Comparison of ENCODE assay signal across 8 cellular contexts in genomic region chr10:7956508-7956907, GRCh38.
A peak's percentile ranks its signal among the peaks of the same experiment; 100 is the strongest.
DNase-seq lines count a peak whose midpoint lies in the region; ATAC-seq and TF ChIP-seq lines count a peak whose summit lies in the region.

No MANE protein-coding gene starts in this region.

- H3K9me3 ChIP-seq in Karpas-422 (ENCODE audit: low read length) (no peaks in the 10 kb centered on the region), Caco-2 (no peaks in the 10 kb centered on the region)

- H3K4me3 Mint-ChIP-seq in endothelial cell (ENCODE audit: unreplicated experiment) (no peak overlapping the region), Caco-2 (ENCODE audit: unreplicated experiment) (no peak overlapping the region)
- no peak overlapping the region for H3K4me3 Mint-ChIP-seq in activated naive CD4-positive, alpha-beta T cell treated with anti-CD3 and anti-CD28 coated beads, Interleukin-2, amount 10 ng/mL, durations not matched to agents 7 days and 5 days

- no peaks in the 10 kb centered on the region for H3K36me3 Mint-ChIP-seq in endothelial cell (ENCODE audit: low read depth, unreplicated experiment)
- H3K36me3 Mint-ChIP-seq in activated naive CD4-positive, alpha-beta T cell treated with anti-CD3 and anti-CD28 coated beads, Interleukin-2, amount 10 ng/mL, durations not matched to agents 7 days and 5 days = peaks cover 4% of the 10 kb centered on the region
- no peaks in the 10 kb centered on the region for H3K36me3 Mint-ChIP-seq in Caco-2 (ENCODE audit: insufficient read depth, unreplicated experiment)

- ATAC-seq in GM21619 (IDR thresholded peaks at IDR 0.05; ENCODE audit: unreplicated experiment) = peak; percentile 98

- H3K27me3 Mint-ChIP-seq in endothelial cell (ENCODE audit: unreplicated experiment) (peaks cover 2% of the 10 kb centered on the region), Caco-2 (ENCODE audit: insufficient read depth, unreplicated experiment) (no peaks in the 10 kb centered on the region)
- H3K27me3 Mint-ChIP-seq in activated naive CD4-positive, alpha-beta T cell treated with anti-CD3 and anti-CD28 coated beads, Interleukin-2, amount 10 ng/mL, durations not matched to agents 7 days and 5 days = no peaks in the 10 kb centered on the region

- POLR2A ChIA-PET in Caco-2 (lab: Charles Lee) = no interaction called here

- H3K79me2 ChIP-seq in Karpas-422 (ENCODE audit: low read length) = peaks cover 10% of the 10 kb centered on the region

- H3K4me3 ChIP-seq in Karpas-422 (ENCODE audit: low read length) = no peak overlapping the region
- H3K4me3 ChIP-seq in Caco-2 (ENCODE audit: low read depth, low read length) = no peak overlapping the region

- no peak for TF ChIP-seq CTCF in endothelial cell (IDR thresholded peaks at IDR 0.05; ENCODE audit: unreplicated experiment)
- TF ChIP-seq CTCF in Caco-2 (IDR thresholded peaks at IDR 0.05; ENCODE audit: insufficient read depth in 1 of 2, low read depth in 1 of 2, low read length in 1 of 2, severe bottlenecking in 1 of 2, unreplicated experiment in 1 of 2) = no peak

- H3K27ac Mint-ChIP-seq in endothelial cell (ENCODE audit: unreplicated experiment) (peak overlapping the region; percentile 90), Caco-2 (ENCODE audit: unreplicated experiment) (no peak overlapping the region)
- H3K27ac Mint-ChIP-seq in activated naive CD4-positive, alpha-beta T cell treated with anti-CD3 and anti-CD28 coated beads, Interleukin-2, amount 10 ng/mL, durations not matched to agents 7 days and 5 days = no peak overlapping the region

- H3K36me3 ChIP-seq in Karpas-422 (ENCODE audit: insufficient read depth, low read length) (no peaks in the 10 kb centered on the region), Caco-2 (ENCODE audit: control insufficient read depth, insufficient read depth, low read length) (no peaks in the 10 kb centered on the region)

- H3K4me1 Mint-ChIP-seq in endothelial cell (ENCODE audit: unreplicated experiment) = peaks cover 16% of the 10 kb centered on the region
- peaks cover 8% of the 10 kb centered on the region for H3K4me1 Mint-ChIP-seq in activated naive CD4-positive, alpha-beta T cell treated with anti-CD3 and anti-CD28 coated beads, Interleukin-2, amount 10 ng/mL, durations not matched to agents 7 days and 5 days
- H3K4me1 Mint-ChIP-seq in Caco-2 (ENCODE audit: low read depth, unreplicated experiment) = peaks cover 30% of the 10 kb centered on the region

- H3K9me3 Mint-ChIP-seq in endothelial cell (ENCODE audit: unreplicated experiment) (no peaks in the 10 kb centered on the region), Caco-2 (ENCODE audit: unreplicated experiment) (no peaks in the 10 kb centered on the region)
- no peaks in the 10 kb centered on the region for H3K9me3 Mint-ChIP-seq in activated naive CD4-positive, alpha-beta T cell treated with anti-CD3 and anti-CD28 coated beads, Interleukin-2, amount 10 ng/mL, durations not matched to agents 7 days and 5 days

- peak overlapping the region; percentile 38 for H3K4me2 ChIP-seq in Karpas-422 (ENCODE audit: low read depth, low read length, poor library complexity, severe bottlenecking)

- no peak overlapping the region for H2AFZ ChIP-seq in Karpas-422 (ENCODE audit: low read length)

- peak overlapping the region; percentile 20; the same call in 1 of the 2 replicates for H3K27ac ChIP-seq in Karpas-422 (ENCODE audit: low read length)

- peak; percentile 73 for DNase-seq in EL
- DNase-seq in Karpas-422 = peak; percentile 87
- DNase-seq in endothelial cell (ENCODE audit: low spot score) = no peak
- no peak for DNase-seq in activated naive CD4-positive, alpha-beta T cell treated with anti-CD3 and anti-CD28 coated beads, Interleukin-2, amount 10 ng/mL, durations not matched to agents 7 days and 5 days
- no peak for DNase-seq in Caco-2
- DNase-seq in NCI-H2227 (lab: John Stamatoyannopoulos, UW; ENCODE audit: unreplicated experiment) = no peak
- no peak for DNase-seq in NCI-H82 treated with DMSO at 0.1 percent for 48 hours (lab: John Stamatoyannopoulos, UW; ENCODE audit: unreplicated experiment)

- H3K27me3 ChIP-seq in Karpas-422 (ENCODE audit: low read length) = no peaks in the 10 kb centered on the region
- H3K27me3 ChIP-seq in Caco-2 (replicated peaks; ENCODE audit: control insufficient read depth, insufficient read depth, low read length) = no peaks in the 10 kb centered on the region

- H3K4me1 ChIP-seq in Karpas-422 (ENCODE audit: low read length) = peaks cover 26% of the 10 kb centered on the region
- peaks cover 21% of the 10 kb centered on the region for H3K4me1 ChIP-seq in Caco-2

- peaks cover 10% of the 10 kb centered on the region; the same call in 1 of the 2 replicates for H4K20me1 ChIP-seq in Karpas-422 (ENCODE audit: insufficient read depth, low read depth, low read length)

- intact Hi-C loops in Caco-2 (cut with micrococcal nuclease; ENCODE audit: unreplicated experiment) = no loop called here

- no peaks in the 10 kb centered on the region for H3K9me2 ChIP-seq in Karpas-422 (replicated peaks; ENCODE audit: insufficient read depth, low read length)

- CTCF ChIA-PET in activated naive CD4-positive, alpha-beta T cell treated with anti-CD3 and anti-CD28 coated beads, Interleukin-2, amount 10 ng/mL, durations not matched to agents 7 days and 5 days (lab: Charles Lee) = no interaction called here
- CTCF ChIA-PET in Caco-2 (lab: Charles Lee) = no interaction called here

- H3K9ac ChIP-seq in Karpas-422 (ENCODE audit: low read length) = no peak overlapping the region

- no TSS peak for BruUV-seq in Caco-2 (replicated peaks; lab: Mats Ljungman, UMichigan)

Comparison
In these comparisons a context has a peak if more than half of its experiments do, and no peak if none do; other contexts are left out.
1. DNase-seq: peak in EL (single experiment) and Karpas-422 (single experiment); none in endothelial cell (single experiment), activated naive CD4-positive, alpha-beta T cell treated with anti-CD3 and anti-CD28 coated beads, Interleukin-2, amount 10 ng/mL, durations not matched to agents 7 days and 5 days (single experiment), Caco-2 (0 of 2), NCI-H2227 (single experiment) and NCI-H82 treated with DMSO at 0.1 percent for 48 hours (single experiment).